In genomic region chr3:30518201-30518864, GRCh38 we compare ENCODE assay signal across 1 cellular context.
TF ChIP-seq lines count a peak whose summit lies in the region.

No MANE protein-coding gene starts in this region.

TF ChIP-seq in WTC11, 78 proteins besides CTCF, POLR2A, EP300 and RAD21 (continued from another document):
- no peak for TF ChIP-seq PRDM15 (CRISPR knock-in tag; IDR thresholded peaks at IDR 0.05)
TF ChIP-seq in WTC11: peak in this region for 0.
